In genomic region chr2:179898873-179899272, GRCh38 we compare ENCODE assay signal across 8 cellular contexts. TPM values are rescaled to one million over a fixed set of nuclear protein-coding genes. Genes with fewer than 3 reads are reported as not detected.
DNase-seq lines count a peak whose midpoint lies in the region; ATAC-seq and TF ChIP-seq lines count a peak whose summit lies in the region.

No MANE protein-coding gene starts in this region.

- H3K9me3 Mint-ChIP-seq in activated naive CD4-positive, alpha-beta T cell treated with anti-CD3 and anti-CD28 coated beads, Interleukin-2, amount 10 ng/mL, durations not matched to agents 7 days and 5 days: no peaks in the 10 kb centered on the region
- peaks cover 0 to 11% (median 3%) of the 10 kb centered on the region in 9 donors for H3K9me3 Mint-ChIP-seq in naive thymus-derived CD8-positive, alpha-beta T cell

- H3K4me2 ChIP-seq in trophoblast cell (ENCODE audit: low read length): no peak overlapping the region

- H2AFZ ChIP-seq in trophoblast cell (ENCODE audit: insufficient read depth, low read length, poor library complexity): no peak overlapping the region

- H4K8ac ChIP-seq in trophoblast cell (ENCODE audit: low read depth, low read length): no peak overlapping the region

- H2BK5ac ChIP-seq in trophoblast cell (ENCODE audit: low read depth, low read length, poor library complexity): no peak overlapping the region

- no peaks in the 10 kb centered on the region for H3K79me1 ChIP-seq in trophoblast cell (ENCODE audit: low read length)

- H3K4me3 ChIP-seq in HEK293 (ENCODE audit: low read depth, low read length): no peak overlapping the region
- H3K4me3 ChIP-seq in trophoblast cell (ENCODE audit: low read depth, low read length): no peak overlapping the region
- no peak overlapping the region for H3K4me3 ChIP-seq in esophagus squamous epithelium

- intact Hi-C loops in esophagus squamous epithelium (cut with DNase I): no loop called here

- no peaks in the 10 kb centered on the region for H3K27me3 Mint-ChIP-seq in activated naive CD4-positive, alpha-beta T cell treated with anti-CD3 and anti-CD28 coated beads, Interleukin-2, amount 10 ng/mL, durations not matched to agents 7 days and 5 days
- H3K27me3 Mint-ChIP-seq in naive thymus-derived CD8-positive, alpha-beta T cell: peaks cover 0 to 4% (median 0%) of the 10 kb centered on the region in 5 donors

- H3K27me3 ChIP-seq in trophoblast cell (ENCODE audit: insufficient read depth, low read length) (no peaks in the 10 kb centered on the region), esophagus squamous epithelium (no peaks in the 10 kb centered on the region)

- H3K4ac ChIP-seq in trophoblast cell (ENCODE audit: low read depth, low read length): no peak overlapping the region

- H4K91ac ChIP-seq in trophoblast cell (ENCODE audit: low read depth, low read length): no peak overlapping the region

- H3K4me1 ChIP-seq in HEK293 (ENCODE audit: control insufficient read depth, insufficient read depth, low read length): no peaks in the 10 kb centered on the region
- H3K4me1 ChIP-seq in trophoblast cell (ENCODE audit: control insufficient read depth in 1 of 2, insufficient read depth in 2 of 2, low read length in 2 of 2): no peaks in the 10 kb centered on the region
- H3K4me1 ChIP-seq in esophagus squamous epithelium: no peaks in the 10 kb centered on the region

- H3K23ac ChIP-seq in trophoblast cell (ENCODE audit: low read length): no peak overlapping the region

- H3K27ac ChIP-seq in HEK293 (ENCODE audit: extremely low read depth, low read depth, low read length) (no peak overlapping the region), trophoblast cell (ENCODE audit: low read depth, low read length) (no peak overlapping the region), esophagus squamous epithelium (no peak overlapping the region)

- H3K14ac ChIP-seq in trophoblast cell (ENCODE audit: low read length): no peak overlapping the region

- no peaks in the 10 kb centered on the region for H3K36me3 Mint-ChIP-seq in activated naive CD4-positive, alpha-beta T cell treated with anti-CD3 and anti-CD28 coated beads, Interleukin-2, amount 10 ng/mL, durations not matched to agents 7 days and 5 days
- peaks cover 0 to 4% (median 0%) of the 10 kb centered on the region in 3 donors for H3K36me3 Mint-ChIP-seq in naive thymus-derived CD8-positive, alpha-beta T cell

- H3K4me3 Mint-ChIP-seq in activated naive CD4-positive, alpha-beta T cell treated with anti-CD3 and anti-CD28 coated beads, Interleukin-2, amount 10 ng/mL, durations not matched to agents 7 days and 5 days: no peak overlapping the region
- no peak overlapping the region for H3K4me3 Mint-ChIP-seq in naive thymus-derived CD8-positive, alpha-beta T cell

- no peak overlapping the region for H2BK120ac ChIP-seq in trophoblast cell (ENCODE audit: insufficient read depth, low read length, poor library complexity)

- no peak overlapping the region for H3K27ac Mint-ChIP-seq in activated naive CD4-positive, alpha-beta T cell treated with anti-CD3 and anti-CD28 coated beads, Interleukin-2, amount 10 ng/mL, durations not matched to agents 7 days and 5 days
- H3K27ac Mint-ChIP-seq in naive thymus-derived CD8-positive, alpha-beta T cell: no peak overlapping the region

- H3K9me3 ChIP-seq in HEK293 (ENCODE audit: control insufficient read depth, insufficient read depth, low read depth, low read length) (no peaks in the 10 kb centered on the region), trophoblast cell (ENCODE audit: insufficient read depth, low read depth, low read length) (no peaks in the 10 kb centered on the region), esophagus squamous epithelium (no peaks in the 10 kb centered on the region)

- TF ChIP-seq POLR2A in esophagus squamous epithelium (IDR thresholded peaks at IDR 0.05): no peak

- POLR2A ChIA-PET in HEK293 (lab: Yijun Ruan, JAX): no interaction called here
- POLR2A ChIA-PET in naive thymus-derived CD8-positive, alpha-beta T cell (lab: Charles Lee): no interaction called here

- WGBS in trophoblast cell (ENCODE audit: extremely low coverage, insufficient coverage, insufficient read length): no CpG with 5 or more reads among the region's 4 CpGs
- 74 to 77% methylated on average over 4 of the region's 4 CpGs for WGBS in esophagus squamous epithelium, 2 donors

- no peak overlapping the region for H3K18ac ChIP-seq in trophoblast cell (ENCODE audit: low read length)

- no peak overlapping the region for H2BK12ac ChIP-seq in trophoblast cell (ENCODE audit: low read length)

- TF ChIP-seq CTCF in HEK293 (tag by site-specific recombination; IDR thresholded peaks at IDR 0.05) (0 out of 2 replicates have a peak, but pooled peaks have one; percentile 11), esophagus squamous epithelium (IDR thresholded peaks at IDR 0.05) (no peak)

- H3K79me2 ChIP-seq in trophoblast cell (ENCODE audit: control insufficient read depth, insufficient read depth, low read length, poor library complexity): no peaks in the 10 kb centered on the region

- ATAC-seq in naive thymus-derived CD8-positive, alpha-beta T cell: no peak

- H2AK5ac ChIP-seq in trophoblast cell (ENCODE audit: low read length): no peak overlapping the region

- no peak overlapping the region for H3K9ac ChIP-seq in trophoblast cell (ENCODE audit: low read length)

- DNase-seq in activated naive CD4-positive, alpha-beta T cell treated with anti-CD3 and anti-CD28 coated beads, Interleukin-2, amount 10 ng/mL, durations not matched to agents 7 days and 5 days: peak; percentile 23
- no peak for DNase-seq in activated naive CD4-positive, alpha-beta T cell treated with Interleukin-2 at 50 U/mL for 16 hours
- DNase-seq in NAMALWA (ENCODE audit: low spot score): peak; percentile 95
- DNase-seq in astrocyte of the hippocampus (ENCODE audit: low read depth, low spot score): peak; percentile 3
- peak; percentile 27 to 63 for DNase-seq in trophoblast cell
- DNase-seq in esophagus squamous epithelium (lab: John Stamatoyannopoulos, UW): no peak
- DNase-seq in naive thymus-derived CD8-positive, alpha-beta T cell: no peak

- no peaks in the 10 kb centered on the region for H3K4me1 Mint-ChIP-seq in activated naive CD4-positive, alpha-beta T cell treated with anti-CD3 and anti-CD28 coated beads, Interleukin-2, amount 10 ng/mL, durations not matched to agents 7 days and 5 days
- H3K4me1 Mint-ChIP-seq in naive thymus-derived CD8-positive, alpha-beta T cell: no peaks in the 10 kb centered on the region

- CTCF ChIA-PET in activated naive CD4-positive, alpha-beta T cell treated with anti-CD3 and anti-CD28 coated beads, Interleukin-2, amount 10 ng/mL, durations not matched to agents 7 days and 5 days (lab: Charles Lee): interaction anchor here (0.8 to 1.3 kb wide), 2 partner anchors 9 to 56 kb away, joined by 4 read pairs; no protein-coding TSS in a partner anchor
- CTCF ChIA-PET in HEK293 (lab: Yijun Ruan, JAX): interaction anchor here (0.7 to 1.8 kb wide), 19 partner anchors 10 to 488 kb away, joined by 3 to 8 read pairs (median 3); no protein-coding TSS in a partner anchor

- H4K12ac ChIP-seq in trophoblast cell (ENCODE audit: low read depth, low read length): no peak overlapping the region

- no peaks in the 10 kb centered on the region for H3K36me3 ChIP-seq in HEK293 (ENCODE audit: control insufficient read depth in 2 of 2, insufficient read depth in 1 of 2, low read length in 2 of 2)
- no peaks in the 10 kb centered on the region for H3K36me3 ChIP-seq in trophoblast cell (ENCODE audit: control insufficient read depth in 1 of 2, insufficient read depth in 2 of 2, low read length in 2 of 2)
- H3K36me3 ChIP-seq in esophagus squamous epithelium: no peaks in the 10 kb centered on the region

TF ChIP-seq in HEK293, 187 proteins besides CTCF, POLR2A, EP300 and RAD21:
- TF ChIP-seq ZNF596 (tag by site-specific recombination; IDR thresholded peaks at IDR 0.05) (peak; percentile 40; the same call in 1 of the 2 replicates), ZNF654 (tag by site-specific recombination; IDR thresholded peaks at IDR 0.05; ENCODE audit: low read depth) (peak; percentile 56), ZNF626 (tag by site-specific recombination; IDR thresholded peaks at IDR 0.05) (no peak), RBAK (tag by site-specific recombination; IDR thresholded peaks at IDR 0.05) (no peak), ZNF37A (tag by site-specific recombination; IDR thresholded peaks at IDR 0.05) (no peak), ZNF202 (tag by site-specific recombination; IDR thresholded peaks at IDR 0.05; ENCODE audit: borderline replicate concordance) (no peak), ZFP3 (tag by site-specific recombination; IDR thresholded peaks at IDR 0.05; ENCODE audit: low read depth) (no peak), HOXD13 (CRISPR knock-in tag; IDR thresholded peaks at IDR 0.05; ENCODE audit: borderline replicate concordance) (no peak), TRIM28 (IDR thresholded peaks at IDR 0.05; ENCODE audit: borderline replicate concordance, low read length) (peak; percentile 37; the same call in 1 of the 2 replicates)
- TF ChIP-seq, protein P1, sequence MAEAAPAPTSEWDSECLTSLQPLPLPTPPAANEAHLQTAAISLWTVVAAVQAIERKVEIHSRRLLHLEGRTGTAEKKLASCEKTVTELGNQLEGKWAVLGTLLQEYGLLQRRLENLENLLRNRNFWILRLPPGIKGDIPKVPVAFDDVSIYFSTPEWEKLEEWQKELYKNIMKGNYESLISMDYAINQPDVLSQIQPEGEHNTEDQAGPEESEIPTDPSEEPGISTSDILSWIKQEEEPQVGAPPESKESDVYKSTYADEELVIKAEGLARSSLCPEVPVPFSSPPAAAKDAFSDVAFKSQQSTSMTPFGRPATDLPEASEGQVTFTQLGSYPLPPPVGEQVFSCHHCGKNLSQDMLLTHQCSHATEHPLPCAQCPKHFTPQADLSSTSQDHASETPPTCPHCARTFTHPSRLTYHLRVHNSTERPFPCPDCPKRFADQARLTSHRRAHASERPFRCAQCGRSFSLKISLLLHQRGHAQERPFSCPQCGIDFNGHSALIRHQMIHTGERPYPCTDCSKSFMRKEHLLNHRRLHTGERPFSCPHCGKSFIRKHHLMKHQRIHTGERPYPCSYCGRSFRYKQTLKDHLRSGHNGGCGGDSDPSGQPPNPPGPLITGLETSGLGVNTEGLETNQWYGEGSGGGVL (tag by site-specific recombination; IDR thresholded peaks at IDR 0.05): no peak
TF ChIP-seq in HEK293: peak in this region for 3.

RNA-seq across cellular contexts. Expression of gene ZNF385B, which starts 37.5 kb away (rescaled TPM):
- 0.30 and 0.46 TPM in 2 replicates for polyA plus RNA-seq in trophoblast cell (2013)
- 1 to 10 TPM in 1 of 4 donors, under 1 TPM in 2, not detected in 1; 0.44 to 3.1 (median 0.44) TPM for total RNA-seq in esophagus squamous epithelium
- not detected for total RNA-seq in naive thymus-derived CD8-positive, alpha-beta T cell
- not detected for polyA plus RNA-seq in naive thymus-derived CD8-positive, alpha-beta T cell

Comparison
In these comparisons a context has a peak if more than half of its experiments do, and no peak if none do; other contexts are left out.
1. DNase-seq: peak in activated naive CD4-positive, alpha-beta T cell treated with anti-CD3 and anti-CD28 coated beads, Interleukin-2, amount 10 ng/mL, durations not matched to agents 7 days and 5 days (single experiment), NAMALWA (single experiment), astrocyte of the hippocampus (single experiment) and trophoblast cell (2 of 2); none in activated naive CD4-positive, alpha-beta T cell treated with Interleukin-2 at 50 U/mL for 16 hours (single experiment), esophagus squamous epithelium (single experiment) and naive thymus-derived CD8-positive, alpha-beta T cell (0 of 10).